In the genomic region with DNA sequence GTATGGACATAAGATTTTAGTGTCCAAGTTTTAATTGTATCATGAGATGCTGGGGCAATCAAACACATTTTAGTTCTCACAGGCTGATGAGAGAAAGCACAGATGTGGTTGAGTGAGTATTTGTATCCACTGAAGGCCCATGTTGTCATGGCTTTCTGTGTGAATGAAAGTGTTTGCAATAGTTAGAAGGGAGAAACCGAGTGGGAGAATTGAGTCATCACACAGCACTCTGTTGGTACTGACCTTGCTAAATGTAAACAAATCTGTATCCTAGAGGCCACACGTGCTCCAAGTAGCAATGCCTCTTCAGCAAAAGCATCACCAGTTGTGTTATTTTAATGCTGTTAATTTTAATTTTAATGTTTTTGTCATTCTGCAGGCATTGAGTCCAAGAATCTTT, we compare ENCODE assay signal across 1 cellular context.
A peak's percentile ranks its signal among the peaks of the same experiment; 100 is the strongest.
TF ChIP-seq lines count a peak whose summit lies in the region.

No MANE protein-coding gene starts in this region.

TF ChIP-seq in HEK293, 187 proteins besides CTCF, POLR2A, EP300 and RAD21 (continued from another document):
- TF ChIP-seq, protein P1, sequence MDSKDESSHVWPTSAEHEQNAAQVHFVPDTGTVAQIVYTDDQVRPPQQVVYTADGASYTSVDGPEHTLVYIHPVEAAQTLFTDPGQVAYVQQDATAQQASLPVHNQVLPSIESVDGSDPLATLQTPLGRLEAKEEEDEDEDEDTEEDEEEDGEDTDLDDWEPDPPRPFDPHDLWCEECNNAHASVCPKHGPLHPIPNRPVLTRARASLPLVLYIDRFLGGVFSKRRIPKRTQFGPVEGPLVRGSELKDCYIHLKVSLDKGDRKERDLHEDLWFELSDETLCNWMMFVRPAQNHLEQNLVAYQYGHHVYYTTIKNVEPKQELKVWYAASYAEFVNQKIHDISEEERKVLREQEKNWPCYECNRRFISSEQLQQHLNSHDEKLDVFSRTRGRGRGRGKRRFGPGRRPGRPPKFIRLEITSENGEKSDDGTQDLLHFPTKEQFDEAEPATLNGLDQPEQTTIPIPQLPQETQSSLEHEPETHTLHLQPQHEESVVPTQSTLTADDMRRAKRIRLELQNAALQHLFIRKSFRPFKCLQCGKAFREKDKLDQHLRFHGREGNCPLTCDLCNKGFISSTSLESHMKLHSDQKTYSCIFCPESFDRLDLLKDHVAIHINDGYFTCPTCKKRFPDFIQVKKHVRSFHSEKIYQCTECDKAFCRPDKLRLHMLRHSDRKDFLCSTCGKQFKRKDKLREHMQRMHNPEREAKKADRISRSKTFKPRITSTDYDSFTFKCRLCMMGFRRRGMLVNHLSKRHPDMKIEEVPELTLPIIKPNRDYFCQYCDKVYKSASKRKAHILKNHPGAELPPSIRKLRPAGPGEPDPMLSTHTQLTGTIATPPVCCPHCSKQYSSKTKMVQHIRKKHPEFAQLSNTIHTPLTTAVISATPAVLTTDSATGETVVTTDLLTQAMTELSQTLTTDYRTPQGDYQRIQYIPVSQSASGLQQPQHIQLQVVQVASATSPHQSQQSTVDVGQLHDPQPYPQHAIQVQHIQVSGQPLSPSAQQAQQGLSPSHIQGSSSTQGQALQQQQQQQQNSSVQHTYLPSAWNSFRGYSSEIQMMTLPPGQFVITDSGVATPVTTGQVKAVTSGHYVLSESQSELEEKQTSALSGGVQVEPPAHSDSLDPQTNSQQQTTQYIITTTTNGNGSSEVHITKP (tag by site-specific recombination; IDR thresholded peaks at IDR 0.05) = peak; percentile 43
- TF ChIP-seq, protein P2, sequence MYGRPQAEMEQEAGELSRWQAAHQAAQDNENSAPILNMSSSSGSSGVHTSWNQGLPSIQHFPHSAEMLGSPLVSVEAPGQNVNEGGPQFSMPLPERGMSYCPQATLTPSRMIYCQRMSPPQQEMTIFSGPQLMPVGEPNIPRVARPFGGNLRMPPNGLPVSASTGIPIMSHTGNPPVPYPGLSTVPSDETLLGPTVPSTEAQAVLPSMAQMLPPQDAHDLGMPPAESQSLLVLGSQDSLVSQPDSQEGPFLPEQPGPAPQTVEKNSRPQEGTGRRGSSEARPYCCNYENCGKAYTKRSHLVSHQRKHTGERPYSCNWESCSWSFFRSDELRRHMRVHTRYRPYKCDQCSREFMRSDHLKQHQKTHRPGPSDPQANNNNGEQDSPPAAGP (tag by site-specific recombination; IDR thresholded peaks at IDR 0.05) = no peak
- TF ChIP-seq, protein P3, sequence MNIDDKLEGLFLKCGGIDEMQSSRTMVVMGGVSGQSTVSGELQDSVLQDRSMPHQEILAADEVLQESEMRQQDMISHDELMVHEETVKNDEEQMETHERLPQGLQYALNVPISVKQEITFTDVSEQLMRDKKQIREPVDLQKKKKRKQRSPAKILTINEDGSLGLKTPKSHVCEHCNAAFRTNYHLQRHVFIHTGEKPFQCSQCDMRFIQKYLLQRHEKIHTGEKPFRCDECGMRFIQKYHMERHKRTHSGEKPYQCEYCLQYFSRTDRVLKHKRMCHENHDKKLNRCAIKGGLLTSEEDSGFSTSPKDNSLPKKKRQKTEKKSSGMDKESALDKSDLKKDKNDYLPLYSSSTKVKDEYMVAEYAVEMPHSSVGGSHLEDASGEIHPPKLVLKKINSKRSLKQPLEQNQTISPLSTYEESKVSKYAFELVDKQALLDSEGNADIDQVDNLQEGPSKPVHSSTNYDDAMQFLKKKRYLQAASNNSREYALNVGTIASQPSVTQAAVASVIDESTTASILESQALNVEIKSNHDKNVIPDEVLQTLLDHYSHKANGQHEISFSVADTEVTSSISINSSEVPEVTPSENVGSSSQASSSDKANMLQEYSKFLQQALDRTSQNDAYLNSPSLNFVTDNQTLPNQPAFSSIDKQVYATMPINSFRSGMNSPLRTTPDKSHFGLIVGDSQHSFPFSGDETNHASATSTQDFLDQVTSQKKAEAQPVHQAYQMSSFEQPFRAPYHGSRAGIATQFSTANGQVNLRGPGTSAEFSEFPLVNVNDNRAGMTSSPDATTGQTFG (tag by site-specific recombination; IDR thresholded peaks at IDR 0.05; ENCODE audit: borderline replicate concordance) = no peak
- TF ChIP-seq, protein P4, sequence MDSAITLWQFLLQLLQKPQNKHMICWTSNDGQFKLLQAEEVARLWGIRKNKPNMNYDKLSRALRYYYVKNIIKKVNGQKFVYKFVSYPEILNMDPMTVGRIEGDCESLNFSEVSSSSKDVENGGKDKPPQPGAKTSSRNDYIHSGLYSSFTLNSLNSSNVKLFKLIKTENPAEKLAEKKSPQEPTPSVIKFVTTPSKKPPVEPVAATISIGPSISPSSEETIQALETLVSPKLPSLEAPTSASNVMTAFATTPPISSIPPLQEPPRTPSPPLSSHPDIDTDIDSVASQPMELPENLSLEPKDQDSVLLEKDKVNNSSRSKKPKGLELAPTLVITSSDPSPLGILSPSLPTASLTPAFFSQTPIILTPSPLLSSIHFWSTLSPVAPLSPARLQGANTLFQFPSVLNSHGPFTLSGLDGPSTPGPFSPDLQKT (IDR thresholded peaks at IDR 0.05; ENCODE audit: borderline replicate concordance, low read depth, low read length) = no peak
- TF ChIP-seq ZFHX2 (tag by site-specific recombination; conservative IDR thresholded peaks at IDR 0.05) = 0 out of 2 replicates have a peak, but pooled peaks have one; percentile 17
- no peak for TF ChIP-seq ZNF302 (tag by site-specific recombination; IDR thresholded peaks at IDR 0.05; ENCODE audit: low read depth)
- 0 out of 2 replicates have a peak, but pooled peaks have one; percentile 29 for TF ChIP-seq SP7 (tag by site-specific recombination; IDR thresholded peaks at IDR 0.05)
- no peak for TF ChIP-seq ZNF175 (tag by site-specific recombination; IDR thresholded peaks at IDR 0.05)
TF ChIP-seq in HEK293: peak in this region for 6.
